In the genomic region with DNA sequence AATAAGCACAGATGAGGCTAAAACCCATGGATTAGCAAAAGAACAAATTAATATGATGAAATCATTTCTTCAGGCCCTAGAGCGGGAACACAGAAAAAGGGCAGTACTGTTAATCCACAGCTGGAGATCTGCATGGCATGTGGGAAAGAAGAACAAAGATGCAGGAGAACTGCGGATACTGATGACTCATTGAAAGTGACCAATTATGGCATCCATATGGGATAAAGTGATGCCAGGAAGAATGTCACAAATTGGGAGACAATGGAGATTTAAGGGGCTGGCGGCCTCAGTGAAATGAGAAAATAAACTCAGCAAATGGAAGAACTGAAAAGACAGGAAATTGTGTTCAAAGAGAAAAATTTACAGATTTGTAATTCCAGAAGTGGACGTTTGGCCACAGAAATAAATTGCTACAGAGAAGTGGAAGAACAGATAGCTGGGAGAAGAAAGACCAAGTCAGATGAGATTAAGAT, we compare ENCODE assay signal across 12 cellular contexts. TPM values are rescaled to one million over a fixed set of nuclear protein-coding genes. Genes with fewer than 3 reads are reported as not detected.
DNase-seq lines count a peak whose midpoint lies in the region; ATAC-seq and TF ChIP-seq lines count a peak whose summit lies in the region.
"Had no signal": no experiment of that assay in that cellular context is flagged by ENCODE, and none has a peak within 500 bp of the region (broad histone marks: within the 10 kb centered on the region; RNA-seq: fewer than 3 reads in every experiment).

No MANE protein-coding gene starts in this region.

- TF ChIP-seq EP300 in gastroesophageal sphincter (IDR thresholded peaks at IDR 0.05), result no peak
- TF ChIP-seq EP300 in transverse colon (IDR thresholded peaks at IDR 0.05; ENCODE audit: low read depth), result no peak

- no peaks in the 10 kb centered on the region for H3K27me3 Mint-ChIP-seq in MCF 10A (ENCODE audit: insufficient read depth, unreplicated experiment)
- H3K27me3 Mint-ChIP-seq in activated T-helper 17 cell treated with anti-CD3 and anti-CD28 coated beads, Interleukin-2, amount 50 U/mL, for 72 hours, result no peaks in the 10 kb centered on the region
- no peaks in the 10 kb centered on the region for H3K27me3 Mint-ChIP-seq in activated CD4-positive, alpha-beta memory T cell treated with anti-CD3 and anti-CD28 coated beads for 36 hours

- no peak for TF ChIP-seq POLR2A in breast epithelium (IDR thresholded peaks at IDR 0.05)
- TF ChIP-seq POLR2A in gastroesophageal sphincter (IDR thresholded peaks at IDR 0.05), result no peak
- TF ChIP-seq POLR2A in transverse colon (IDR thresholded peaks at IDR 0.05), result no peak
- no peak for TF ChIP-seq POLR2A in testis (IDR thresholded peaks at IDR 0.05)

- BruUV-seq in MCF 10A (replicated peaks; lab: Mats Ljungman, UMichigan), result no TSS peak

- in situ Hi-C loops in transverse colon (cut with MboI; ENCODE audit: low pct_ligation_motif_present in 1 of 4, low pct_unique_long_range_greater_than_20kb in 1 of 4, low sequenced_read_pairs in 3 of 4), result no loop called here

- H3K4me3 ChIP-seq in breast epithelium, result no peak overlapping the region
- H3K4me3 ChIP-seq in gastroesophageal sphincter, result no peak overlapping the region
- H3K4me3 ChIP-seq in transverse colon, result no peak overlapping the region
- H3K4me3 ChIP-seq in testis, result no peak overlapping the region
- H3K4me3 ChIP-seq: SJCRH30, tibial nerve had no signal

- no peak for TF ChIP-seq CTCF in MCF 10A (IDR thresholded peaks at IDR 0.05; ENCODE audit: unreplicated experiment)
- no peak for TF ChIP-seq CTCF in breast epithelium (IDR thresholded peaks at IDR 0.05)
- TF ChIP-seq CTCF in gastroesophageal sphincter (IDR thresholded peaks at IDR 0.05), result no peak
- TF ChIP-seq CTCF in transverse colon (IDR thresholded peaks at IDR 0.05), result no peak
- TF ChIP-seq CTCF in testis (IDR thresholded peaks at IDR 0.05), result no peak

- H3K36me3 ChIP-seq in breast epithelium (no peaks in the 10 kb centered on the region), gastroesophageal sphincter (no peaks in the 10 kb centered on the region), transverse colon (no peaks in the 10 kb centered on the region), testis (ENCODE audit: low read depth, missing control alignments) (no peaks in the 10 kb centered on the region)
- H3K36me3 ChIP-seq: SJCRH30, tibial nerve had no signal

- H3K9me3 Mint-ChIP-seq in MCF 10A (ENCODE audit: unreplicated experiment), result no peaks in the 10 kb centered on the region
- H3K9me3 Mint-ChIP-seq in activated T-helper 17 cell treated with anti-CD3 and anti-CD28 coated beads, Interleukin-2, amount 50 U/mL, for 72 hours, result no peaks in the 10 kb centered on the region
- no peaks in the 10 kb centered on the region for H3K9me3 Mint-ChIP-seq in activated CD4-positive, alpha-beta memory T cell treated with anti-CD3 and anti-CD28 coated beads for 36 hours

- ATAC-seq in activated T-helper 17 cell treated with anti-CD3 and anti-CD28 coated beads, Interleukin-2, amount 50 U/mL, for 72 hours (replicated peaks), result no peak
- peak; percentile 46 for ATAC-seq in gastroesophageal sphincter

- CTCF ChIA-PET in MCF 10A (lab: Yijun Ruan, JAX), result interaction anchor here (0.7 to 0.8 kb wide), 2 partner anchors 18 to 64 kb away, joined by 3 to 6 read pairs; no protein-coding TSS in a partner anchor
- CTCF ChIA-PET in activated CD4-positive, alpha-beta memory T cell treated with anti-CD3 and anti-CD28 coated beads for 36 hours (lab: Charles Lee), result interaction anchor here (1.0 kb wide), 1 partner anchor 19 kb away, joined by 3 read pairs; no protein-coding TSS in a partner anchor

- no peaks in the 10 kb centered on the region for H3K4me1 ChIP-seq in breast epithelium
- peaks cover 0 to 66% (median 5%) of the 10 kb centered on the region in 3 donors for H3K4me1 ChIP-seq in gastroesophageal sphincter
- H3K4me1 ChIP-seq in transverse colon, result peaks cover 0 to 60% (median 29%) of the 10 kb centered on the region in 4 donors
- H3K4me1 ChIP-seq in testis, result peaks cover 6% of the 10 kb centered on the region
- H3K4me1 ChIP-seq: SJCRH30 had no signal

- H3K27ac Mint-ChIP-seq in MCF 10A (ENCODE audit: low read depth, unreplicated experiment), result no peak overlapping the region
- H3K27ac Mint-ChIP-seq in activated T-helper 17 cell treated with anti-CD3 and anti-CD28 coated beads, Interleukin-2, amount 50 U/mL, for 72 hours, result peak overlapping the region; percentile 36
- H3K27ac Mint-ChIP-seq in activated CD4-positive, alpha-beta memory T cell treated with anti-CD3 and anti-CD28 coated beads for 36 hours, result no peak overlapping the region

- POLR2A ChIA-PET in MCF 10A (lab: Yijun Ruan, JAX), result interaction anchor here (0.6 to 1.3 kb wide), 6 partner anchors 10 to 85 kb away, joined by 3 to 5 read pairs (median 3); partner anchors contain the start of gene PAFAH1B2
- POLR2A ChIA-PET in activated CD4-positive, alpha-beta memory T cell treated with anti-CD3 and anti-CD28 coated beads for 36 hours (lab: Charles Lee), result interaction anchor here (0.6 to 2.0 kb wide), 2 partner anchors 15 to 919 kb away, joined by 3 to 4 read pairs; no protein-coding TSS in a partner anchor

- H3K27ac ChIP-seq in breast epithelium, result no peak overlapping the region
- peak overlapping the region in 1 of 4 donors; percentile 25 for H3K27ac ChIP-seq in gastroesophageal sphincter
- peak overlapping the region in 3 of 4 donors; percentile 9 to 24 (median 20) for H3K27ac ChIP-seq in transverse colon
- no peak overlapping the region for H3K27ac ChIP-seq in testis
- H3K27ac ChIP-seq: SJCRH30 had no signal

- H3K27me3 ChIP-seq in breast epithelium (no peaks in the 10 kb centered on the region), gastroesophageal sphincter (no peaks in the 10 kb centered on the region), transverse colon (no peaks in the 10 kb centered on the region), testis (no peaks in the 10 kb centered on the region)
- H3K27me3 ChIP-seq: SJCRH30, tibial nerve had no signal

- 21 to 45% methylated on average over 2 to 4 of the region's 4 CpGs for WGBS in gastroesophageal sphincter (ENCODE audit: low coverage in 1 of 2), 2 donors
- 68 to 69% methylated on average over 4 of the region's 4 CpGs for WGBS in transverse colon (ENCODE audit: low coverage in 1 of 2), 2 donors
- 67 to 71% methylated on average over 4 of the region's 4 CpGs for WGBS in testis, 2 donors

- DNase-seq in MCF 10A (ENCODE audit: unreplicated experiment), result peak; percentile 36
- DNase-seq in breast epithelium (ENCODE audit: low spot score in 2 of 2), result no peak
- DNase-seq in transverse colon, result no peak
- no peak for DNase-seq in iPS-NIHi7 (ENCODE audit: extremely low spot score)
- no peak for DNase-seq in activated CD4-positive, alpha-beta memory T cell treated with anti-CD3 and anti-CD28 coated beads for 36 hours
- no peak for DNase-seq in testis
- DNase-seq: ACHN; stimulated activated CD4-positive, alpha-beta T cell treated with anti-CD3 and anti-CD28 coated beads, Interleukin-2, amount 100 ng/mL, for 48 hours had no signal

- H3K4me3 Mint-ChIP-seq in MCF 10A (ENCODE audit: unreplicated experiment), result no peak overlapping the region
- H3K4me3 Mint-ChIP-seq in activated T-helper 17 cell treated with anti-CD3 and anti-CD28 coated beads, Interleukin-2, amount 50 U/mL, for 72 hours, result no peak overlapping the region
- H3K4me3 Mint-ChIP-seq in activated CD4-positive, alpha-beta memory T cell treated with anti-CD3 and anti-CD28 coated beads for 36 hours, result no peak overlapping the region

- peaks cover 6% of the 10 kb centered on the region for H3K36me3 Mint-ChIP-seq in MCF 10A (ENCODE audit: insufficient read depth, unreplicated experiment)
- peaks cover 5% of the 10 kb centered on the region for H3K36me3 Mint-ChIP-seq in activated T-helper 17 cell treated with anti-CD3 and anti-CD28 coated beads, Interleukin-2, amount 50 U/mL, for 72 hours (ENCODE audit: low read depth)
- peaks cover 4% of the 10 kb centered on the region for H3K36me3 Mint-ChIP-seq in activated CD4-positive, alpha-beta memory T cell treated with anti-CD3 and anti-CD28 coated beads for 36 hours

- H3K9me3 ChIP-seq in breast epithelium, result no peaks in the 10 kb centered on the region
- no peaks in the 10 kb centered on the region for H3K9me3 ChIP-seq in gastroesophageal sphincter
- no peaks in the 10 kb centered on the region for H3K9me3 ChIP-seq in transverse colon
- H3K9me3 ChIP-seq in testis, result no peaks in the 10 kb centered on the region
- H3K9me3 ChIP-seq: SJCRH30, tibial nerve had no signal

- intact Hi-C loops in MCF 10A (cut with micrococcal nuclease) (no loop called here), breast epithelium (cut with DNase I; ENCODE audit: low total_unique reads) (no loop called here), transverse colon (cut with DNase I; ENCODE audit: low total_unique reads) (no loop called here), testis (cut with DNase I; ENCODE audit: low total_unique reads) (no loop called here)
- intact Hi-C loops in activated CD4-positive, alpha-beta memory T cell treated with anti-CD3 and anti-CD28 coated beads for 36 hours (cut with micrococcal nuclease), result no loop called here

- no peaks in the 10 kb centered on the region for H3K4me1 Mint-ChIP-seq in MCF 10A (ENCODE audit: insufficient read depth, unreplicated experiment)
- peaks cover 47% of the 10 kb centered on the region for H3K4me1 Mint-ChIP-seq in activated T-helper 17 cell treated with anti-CD3 and anti-CD28 coated beads, Interleukin-2, amount 50 U/mL, for 72 hours
- peaks cover 59% of the 10 kb centered on the region for H3K4me1 Mint-ChIP-seq in activated CD4-positive, alpha-beta memory T cell treated with anti-CD3 and anti-CD28 coated beads for 36 hours (ENCODE audit: low read depth)

RNA-seq across cellular contexts. Expression of gene SIK3, which starts 39.4 kb away (rescaled TPM):
- total RNA-seq in MCF 10A (2022) (33.3 and 36.5 TPM in 2 replicates), breast epithelium (100 to 1,000 TPM in 1 of 3 donors, 10 to 100 TPM in 2; 26.9 to 110 (median 57.0) TPM), gastroesophageal sphincter (10 to 100 TPM; 31.7 to 56.1 (median 45.3) TPM), transverse colon (10 to 100 TPM; 35.6 to 68.6 (median 38.9) TPM), testis (100 to 1,000 TPM; 123 to 125 TPM)
- total RNA-seq in activated T-helper 17 cell treated with anti-CD3 and anti-CD28 coated beads, Interleukin-2, amount 50 U/mL, for 72 hours, result 10 to 100 TPM; 41.9 to 55.7 TPM
- 10 to 100 TPM; 26.1 to 26.2 TPM for total RNA-seq in activated CD4-positive, alpha-beta memory T cell treated with anti-CD3 and anti-CD28 coated beads for 36 hours
- polyA plus RNA-seq in testis (ENCODE audit: insufficient read depth, low read depth, low replicate concordance), result 112 TPM

Comparison
In these comparisons a context has a peak if more than half of its experiments do, and no peak if none do; other contexts are left out.
1. H3K27ac ChIP-seq: peak in transverse colon (3 of 4); none in breast epithelium (0 of 2) and testis (0 of 2).